In the genomic region with DNA sequence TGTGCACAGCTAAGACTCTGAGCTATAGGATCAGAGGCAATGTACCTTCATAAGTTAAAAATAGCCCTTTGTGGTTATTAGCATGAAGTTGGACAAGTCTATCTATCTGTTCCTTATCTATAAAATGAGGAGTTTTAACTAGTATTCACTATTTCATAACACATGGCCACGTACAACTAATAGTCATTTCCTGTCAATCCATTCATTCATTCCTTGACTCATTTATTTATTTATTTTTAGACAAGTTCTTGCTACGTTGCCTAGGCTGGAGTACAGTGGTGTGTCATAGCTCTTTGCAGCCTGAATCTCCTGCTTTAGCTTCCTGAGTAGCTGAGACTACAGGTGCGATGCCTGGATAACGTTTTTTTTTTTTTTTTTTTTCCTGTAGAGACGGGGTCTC, we compare ENCODE assay signal across 15 cellular contexts.
DNase-seq lines count a peak whose midpoint lies in the region; ATAC-seq, FAIRE-seq and TF ChIP-seq lines count a peak whose summit lies in the region.
"Had no signal": no experiment of that assay in that cellular context is flagged by ENCODE, and none has a peak within 500 bp of the region (broad histone marks: within the 10 kb centered on the region; RNA-seq: fewer than 3 reads in every experiment).

No MANE protein-coding gene starts in this region.

- H3K27ac ChIP-seq in astrocyte (ENCODE audit: low read depth, low read length), result peak overlapping the region; percentile 41
- H3K27ac ChIP-seq: thyroid gland had no signal

- FAIRE-seq in astrocyte (lab: Jason Lieb, UNC), result no peak

- peak overlapping the region; percentile 43 for H3K4me2 ChIP-seq in astrocyte (ENCODE audit: low read length)

- H3K4me3 Mint-ChIP-seq in astrocyte (ENCODE audit: unreplicated experiment), result no peak overlapping the region
- H3K4me3 Mint-ChIP-seq: CD4-positive, CD25-positive, alpha-beta regulatory T cell; central memory CD8-positive, alpha-beta T cell; H9 had no signal

- peaks cover 13% of the 10 kb centered on the region for H3K36me3 Mint-ChIP-seq in astrocyte (ENCODE audit: low read depth, unreplicated experiment)

- no peaks in the 10 kb centered on the region for H3K9me3 ChIP-seq in astrocyte (ENCODE audit: insufficient read depth, low read depth, low read length)
- H3K9me3 ChIP-seq: thyroid gland had no signal

- H4K20me1 ChIP-seq in astrocyte (ENCODE audit: insufficient read depth, low read length), result no peaks in the 10 kb centered on the region

- peaks cover 29% of the 10 kb centered on the region for H3K4me1 ChIP-seq in astrocyte (ENCODE audit: insufficient read depth, low read length)

- H2AFZ ChIP-seq in astrocyte (ENCODE audit: low read depth, low read length), result no peak overlapping the region

- peaks cover 41% of the 10 kb centered on the region for H3K4me1 Mint-ChIP-seq in astrocyte (ENCODE audit: low read depth, unreplicated experiment)

- H3K4me3 ChIP-seq in astrocyte (ENCODE audit: insufficient read depth, low read depth, low read length), result no peak overlapping the region
- H3K4me3 ChIP-seq: thyroid gland had no signal

- no peaks in the 10 kb centered on the region for H3K9me3 Mint-ChIP-seq in astrocyte (ENCODE audit: unreplicated experiment)
- H3K9me3 Mint-ChIP-seq: central memory CD8-positive, alpha-beta T cell; H9 had no signal

- H3K79me2 ChIP-seq in astrocyte (ENCODE audit: insufficient read depth, low read length), result peaks cover 20% of the 10 kb centered on the region

- H3K27me3 Mint-ChIP-seq in astrocyte (ENCODE audit: low read depth, unreplicated experiment), result no peaks in the 10 kb centered on the region
- H3K27me3 Mint-ChIP-seq: CD4-positive, CD25-positive, alpha-beta regulatory T cell; central memory CD8-positive, alpha-beta T cell had no signal

- no peaks in the 10 kb centered on the region for H3K27me3 ChIP-seq in astrocyte (ENCODE audit: insufficient read depth, low read length)
- H3K27me3 ChIP-seq: thyroid gland had no signal

- H3K9ac ChIP-seq in astrocyte (ENCODE audit: low read length), result no peak overlapping the region

- TF ChIP-seq CTCF in AG09319 (IDR thresholded peaks at IDR 0.05; ENCODE audit: low read depth, low read length) (no peak), astrocyte (IDR thresholded peaks at IDR 0.05; ENCODE audit: insufficient read depth, low read depth, low read length) (no peak)

- H3K27ac Mint-ChIP-seq in astrocyte (ENCODE audit: unreplicated experiment), result no peak overlapping the region
- H3K27ac Mint-ChIP-seq: H9 had no signal

- no peak for ATAC-seq in GM19035 (IDR thresholded peaks at IDR 0.05; ENCODE audit: unreplicated experiment)

- H3K36me3 ChIP-seq in astrocyte (ENCODE audit: insufficient read depth, low read length), result peaks cover 7% of the 10 kb centered on the region

- DNase-seq in AG09319 (ENCODE audit: extremely low read depth, low read depth) (peak; percentile 5), HT1080 (ENCODE audit: low read depth) (peak; percentile 95), astrocyte (ENCODE audit: low read depth) (peak; percentile 84), lung microvascular endothelial cell (ENCODE audit: low read depth in 2 of 2) (peak; percentile 43 to 89), HUDEP-2 (lab: John Stamatoyannopoulos, UW; ENCODE audit: unreplicated experiment in 76 of 76) (no peak), hippocampal formation (lab: John Stamatoyannopoulos, UW) (no peak)
- no peak for DNase-seq in stimulated activated CD4-positive, alpha-beta T cell treated with anti-CD3 and anti-CD28 coated beads, Interleukin-4, amount 100 ng/mL, for 24 hours
- DNase-seq: H9, KBM-7, OCI-M1, retina, thyroid gland had no signal

Comparison
In these comparisons a context has a peak if more than half of its experiments do, and no peak if none do; other contexts are left out.
1. DNase-seq: peak in AG09319 (single experiment), HT1080 (single experiment), astrocyte (single experiment) and lung microvascular endothelial cell (2 of 2); none in stimulated activated CD4-positive, alpha-beta T cell treated with anti-CD3 and anti-CD28 coated beads, Interleukin-4, amount 100 ng/mL, for 24 hours (single experiment), HUDEP-2 (0 of 76) and hippocampal formation (0 of 2).